Comparison of ENCODE assay signal across 18 cellular contexts in genomic region chr7:39605087-39605486, GRCh38. TPM values are rescaled to one million over a fixed set of nuclear protein-coding genes. Genes with fewer than 3 reads are reported as not detected.
DNase-seq lines count a peak whose midpoint lies in the region; ATAC-seq, FAIRE-seq and TF ChIP-seq lines count a peak whose summit lies in the region.
"Had no signal": no experiment of that assay in that cellular context is flagged by ENCODE, and none has a peak within 500 bp of the region (broad histone marks: within the 10 kb centered on the region; RNA-seq: fewer than 3 reads in every experiment).

No MANE protein-coding gene starts in this region.

- no peak for DNase-seq in activated CD4-positive, CD25-positive, alpha-beta regulatory T cell (lab: John Stamatoyannopoulos, UW)
- DNase-seq in astrocyte (ENCODE audit: low read depth) (peak; percentile 83), SKM-1 treated with dmso at 0.1 percent for 144 hours (lab: John Stamatoyannopoulos, UW; ENCODE audit: unreplicated experiment) (no peak), COLO829 (ENCODE audit: low spot score) (no peak), pancreas (no peak)
- DNase-seq in stimulated activated naive CD8-positive, alpha-beta T cell treated with anti-CD3 and anti-CD28 coated beads, Interleukin-15, Interleukin-2, amounts not matched to agents 100 U/mL and 50 U/mL, for 24 hours, result no peak
- DNase-seq: amniotic stem cell; effector CD4-positive, alpha-beta T cell; lower lobe of right lung; PC-9; stimulated activated CD4-positive, alpha-beta T cell treated with anti-CD3 and anti-CD28 coated beads, Interleukin-1b, Interleukin-23, amount 100 ng/mL, for 48 hours; T-helper 9 cell had no signal

- no peak overlapping the region for H3K4me3 Mint-ChIP-seq in astrocyte (ENCODE audit: unreplicated experiment)

- intact Hi-C loops in pancreas (cut with DNase I), result no loop called here

- H3K9me3 ChIP-seq in astrocyte (ENCODE audit: insufficient read depth, low read depth, low read length) (no peaks in the 10 kb centered on the region), pancreas (no peaks in the 10 kb centered on the region)
- H3K9me3 ChIP-seq: lower lobe of right lung had no signal

- FAIRE-seq in astrocyte (lab: Jason Lieb, UNC), result peak; percentile 68
- no peak for FAIRE-seq in pancreas (lab: Jason Lieb, UNC)
- FAIRE-seq: GM12892 had no signal

- no peaks in the 10 kb centered on the region for H3K36me3 ChIP-seq in astrocyte (ENCODE audit: insufficient read depth, low read length)
- no peaks in the 10 kb centered on the region for H3K36me3 ChIP-seq in pancreas
- H3K36me3 ChIP-seq: lower lobe of right lung had no signal

- no peaks in the 10 kb centered on the region for H3K27me3 ChIP-seq in astrocyte (ENCODE audit: insufficient read depth, low read length)
- H3K27me3 ChIP-seq in pancreas, result no peaks in the 10 kb centered on the region
- H3K27me3 ChIP-seq: hepatocyte had no signal

- peak overlapping the region; percentile 30 for H3K27ac ChIP-seq in astrocyte (ENCODE audit: low read depth, low read length)
- no peak overlapping the region for H3K27ac ChIP-seq in pancreas
- H3K27ac ChIP-seq: 22Rv1, hepatocyte, KMS-11, lower lobe of right lung, PC-9 had no signal

- no peak overlapping the region for H2AFZ ChIP-seq in astrocyte (ENCODE audit: low read depth, low read length)
- H2AFZ ChIP-seq: hepatocyte, PC-9 had no signal

- no peak overlapping the region for H3K9ac ChIP-seq in astrocyte (ENCODE audit: low read length)
- H3K9ac ChIP-seq: KMS-11 had no signal

- H3K27ac Mint-ChIP-seq in astrocyte (ENCODE audit: unreplicated experiment), result no peak overlapping the region

- no peak for TF ChIP-seq CTCF in astrocyte (IDR thresholded peaks at IDR 0.05; ENCODE audit: insufficient read depth, low read depth, low read length)
- TF ChIP-seq CTCF in pancreas (IDR thresholded peaks at IDR 0.05), result no peak

- WGBS in pancreas, 2 donors, result 66 to 86% methylated on average over 1 of the region's 1 CpG

- H3K4me1 Mint-ChIP-seq in astrocyte (ENCODE audit: low read depth, unreplicated experiment), result peaks cover 28% of the 10 kb centered on the region

- peaks cover 15% of the 10 kb centered on the region for H3K4me1 ChIP-seq in astrocyte (ENCODE audit: insufficient read depth, low read length)
- no peaks in the 10 kb centered on the region for H3K4me1 ChIP-seq in pancreas

- no peaks in the 10 kb centered on the region for H4K20me1 ChIP-seq in astrocyte (ENCODE audit: insufficient read depth, low read length)

- no peaks in the 10 kb centered on the region for H3K79me2 ChIP-seq in astrocyte (ENCODE audit: insufficient read depth, low read length)
- H3K79me2 ChIP-seq: hepatocyte had no signal

- H3K27me3 Mint-ChIP-seq in astrocyte (ENCODE audit: low read depth, unreplicated experiment), result peaks cover 2% of the 10 kb centered on the region

- H3K9me3 Mint-ChIP-seq in astrocyte (ENCODE audit: unreplicated experiment), result peaks cover 4% of the 10 kb centered on the region

- no peak overlapping the region for H3K4me3 ChIP-seq in astrocyte (ENCODE audit: insufficient read depth, low read depth, low read length)
- H3K4me3 ChIP-seq in pancreas, result no peak overlapping the region
- H3K4me3 ChIP-seq: hepatocyte, lower lobe of right lung, PC-9 had no signal

- peak; percentile 66 to 74 for ATAC-seq in activated CD4-positive, CD25-positive, alpha-beta regulatory T cell treated with anti-CD3 and anti-CD28 coated beads, Interleukin-2, amount 50 U/mL, for 24 hours
- ATAC-seq in HG03139 (IDR thresholded peaks at IDR 0.05; ENCODE audit: unreplicated experiment) (peak; percentile 75), pancreas (no peak)
- peak; percentile 81 for ATAC-seq in stimulated activated naive CD8-positive, alpha-beta T cell treated with anti-CD3 and anti-CD28 coated beads, Interleukin-15, Interleukin-2, amounts not matched to agents 100 U/mL and 50 U/mL, for 24 hours
- ATAC-seq: lower lobe of right lung had no signal

- no peaks in the 10 kb centered on the region for H3K36me3 Mint-ChIP-seq in astrocyte (ENCODE audit: low read depth, unreplicated experiment)

- H3K4me2 ChIP-seq in astrocyte (ENCODE audit: low read length), result peak overlapping the region; percentile 17
- H3K4me2 ChIP-seq: hepatocyte, KMS-11, PC-9 had no signal

RNA-seq across cellular contexts. Expression of gene RALA, which starts 18.3 kb away (rescaled TPM):
- total RNA-seq in astrocyte (68.6 and 70.2 TPM in 2 replicates), pancreas (10 to 100 TPM in 2 of 6 donors, 1 to 10 TPM in 4; 7.0 to 19.1 (median 8.8) TPM)
- polyA plus RNA-seq in pancreas, result 10 to 100 TPM in 1 of 2 donors, 1 to 10 TPM in 1; 7.9 to 12.1 TPM

RNA-seq across cellular contexts. Expression of gene YAE1, which starts 38.9 kb away (rescaled TPM):
- total RNA-seq in astrocyte, result 24.7 and 27.8 TPM in 2 replicates
- 10 to 100 TPM in 1 of 6 donors, 1 to 10 TPM in 5; 6.4 to 10.9 (median 7.8) TPM for total RNA-seq in pancreas
- polyA plus RNA-seq in pancreas, result 10 to 100 TPM; 14.7 to 17.6 TPM

Comparison
In these comparisons a context has a peak if more than half of its experiments do, and no peak if none do; other contexts are left out.
1. ATAC-seq: peak in activated CD4-positive, CD25-positive, alpha-beta regulatory T cell treated with anti-CD3 and anti-CD28 coated beads, Interleukin-2, amount 50 U/mL, for 24 hours (2 of 2), HG03139 (single experiment) and stimulated activated naive CD8-positive, alpha-beta T cell treated with anti-CD3 and anti-CD28 coated beads, Interleukin-15, Interleukin-2, amounts not matched to agents 100 U/mL and 50 U/mL, for 24 hours (single experiment); none in pancreas (0 of 4).